12 cellular contexts compared by ENCODE assay signal in the genomic region with DNA sequence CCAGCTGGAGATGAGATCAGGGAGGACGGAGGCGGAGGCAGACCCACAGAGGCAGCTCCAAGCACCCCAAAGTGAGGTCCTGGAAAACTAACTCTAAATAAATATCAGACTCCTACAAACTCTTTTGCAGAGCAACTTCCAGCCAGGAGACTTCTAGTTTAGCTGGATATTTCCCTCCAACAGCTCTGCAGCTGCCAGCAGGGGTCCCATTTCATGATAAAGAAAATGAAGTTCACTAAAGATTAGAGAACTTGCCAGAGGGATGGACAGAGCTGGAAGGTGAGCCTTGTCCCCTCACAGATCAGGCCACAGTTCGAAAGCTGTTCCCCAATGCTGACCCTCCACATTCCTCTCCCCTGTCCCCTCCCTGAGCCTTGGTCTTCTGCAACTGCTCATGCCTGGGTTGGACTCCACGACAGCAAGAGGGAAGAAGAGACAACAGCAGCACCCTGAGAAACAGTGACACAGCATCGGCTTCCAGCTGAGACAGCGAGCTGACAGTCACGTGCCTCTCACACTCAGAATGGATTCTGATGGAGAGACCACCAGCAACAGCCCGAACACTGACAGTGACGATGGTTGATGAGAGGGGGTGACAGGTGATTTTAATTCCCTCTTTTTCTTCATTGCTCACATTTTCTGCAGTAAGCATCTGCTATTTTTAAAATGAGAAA. TPM values are rescaled to one million over a fixed set of nuclear protein-coding genes. Genes with fewer than 3 reads are reported as not detected.
DNase-seq lines count a peak whose midpoint lies in the region; ATAC-seq and TF ChIP-seq lines count a peak whose summit lies in the region.
"Had no signal": no experiment of that assay in that cellular context is flagged by ENCODE, and none has a peak within 500 bp of the region (broad histone marks: within the 10 kb centered on the region; RNA-seq: fewer than 3 reads in every experiment).

No MANE protein-coding gene starts in this region.

- intact Hi-C loops in gastrocnemius medialis (cut with DNase I; ENCODE audit: low total_unique reads): loop anchor here (2.0 to 5.0 kb wide), 2 partner anchors 39 to 111 kb away; no protein-coding TSS in a partner anchor

- TF ChIP-seq POLR2A in gastrocnemius medialis (IDR thresholded peaks at IDR 0.05): no peak

- H3K36me3 ChIP-seq in NT2/D1 (ENCODE audit: insufficient read depth, insufficient read length, low read length) (peaks cover 67% of the 10 kb centered on the region), gastrocnemius medialis (peaks cover 0 to 5% of the 10 kb centered on the region in 2 donors)
- H3K36me3 ChIP-seq: breast epithelium had no signal

- DNase-seq in T-helper 1 cell (no peak), NT2/D1 (ENCODE audit: low read depth, low spot score) (no peak), gastrocnemius medialis (peak in 1 of 2 donors; percentile 11), DMS114 treated with DMSO at 0.1 percent for 48 hours (lab: John Stamatoyannopoulos, UW; ENCODE audit: unreplicated experiment) (no peak), COLO668 (lab: John Stamatoyannopoulos, UW; ENCODE audit: unreplicated experiment) (no peak)
- no peak for DNase-seq in effector memory CD8-positive, alpha-beta T cell
- DNase-seq: activated CD8-positive, alpha-beta memory T cell treated with anti-CD3 and anti-CD28 coated beads for 24 hours; MG63; OCI-M1 had no signal

- no peak overlapping the region for H3K4me3 ChIP-seq in NT2/D1 (ENCODE audit: insufficient read length, low read depth)
- H3K4me3 ChIP-seq in gastrocnemius medialis: no peak overlapping the region
- H3K4me3 ChIP-seq: breast epithelium, MG63 had no signal

- no peak for TF ChIP-seq CTCF in gastrocnemius medialis (IDR thresholded peaks at IDR 0.05 in 4 of 5, conservative IDR thresholded peaks at IDR 0.05 in 1 of 5)

- no peaks in the 10 kb centered on the region for H3K9me3 Mint-ChIP-seq in T-helper 1 cell treated with Interleukin-12 subunit alpha and Interleukin-12 subunit beta and Interleukin-4 antibody, amounts not matched to agents 30 μg/mL and 1 μg/mL, for 36 hours
- H3K9me3 Mint-ChIP-seq in effector memory CD8-positive, alpha-beta T cell: no peaks in the 10 kb centered on the region

- no peak for ATAC-seq in effector memory CD8-positive, alpha-beta T cell (replicated peaks)
- no peak for ATAC-seq in gastrocnemius medialis
- ATAC-seq in GM18868 (IDR thresholded peaks at IDR 0.05; ENCODE audit: unreplicated experiment): no peak

- peaks cover 51% of the 10 kb centered on the region for H3K4me1 Mint-ChIP-seq in T-helper 1 cell treated with Interleukin-12 subunit alpha and Interleukin-12 subunit beta and Interleukin-4 antibody, amounts not matched to agents 30 μg/mL and 1 μg/mL, for 36 hours (ENCODE audit: low read depth)
- peaks cover 43 to 52% of the 10 kb centered on the region in 2 donors for H3K4me1 Mint-ChIP-seq in effector memory CD8-positive, alpha-beta T cell (ENCODE audit: low read depth in 2 of 2)

- H3K4me1 ChIP-seq in NT2/D1 (ENCODE audit: insufficient read depth, insufficient read length) (peaks cover 27% of the 10 kb centered on the region), gastrocnemius medialis (peaks cover 42 to 44% of the 10 kb centered on the region in 2 donors)

- peak overlapping the region; percentile 89 for H3K27ac Mint-ChIP-seq in T-helper 1 cell treated with Interleukin-12 subunit alpha and Interleukin-12 subunit beta and Interleukin-4 antibody, amounts not matched to agents 30 μg/mL and 1 μg/mL, for 36 hours
- peak overlapping the region; percentile 93 to 97 for H3K27ac Mint-ChIP-seq in effector memory CD8-positive, alpha-beta T cell

- no peak overlapping the region for H3K4me3 Mint-ChIP-seq in T-helper 1 cell treated with Interleukin-12 subunit alpha and Interleukin-12 subunit beta and Interleukin-4 antibody, amounts not matched to agents 30 μg/mL and 1 μg/mL, for 36 hours
- H3K4me3 Mint-ChIP-seq in effector memory CD8-positive, alpha-beta T cell: no peak overlapping the region

- peaks cover 9% of the 10 kb centered on the region for H3K36me3 Mint-ChIP-seq in T-helper 1 cell treated with Interleukin-12 subunit alpha and Interleukin-12 subunit beta and Interleukin-4 antibody, amounts not matched to agents 30 μg/mL and 1 μg/mL, for 36 hours (ENCODE audit: low read depth)
- H3K36me3 Mint-ChIP-seq in effector memory CD8-positive, alpha-beta T cell (ENCODE audit: insufficient read depth): peaks cover 14% of the 10 kb centered on the region

- in situ Hi-C loops in gastrocnemius medialis (cut with MboI; ENCODE audit: low sequenced_read_pairs in 4 of 4): no loop called here

- H3K9ac ChIP-seq in NT2/D1 (ENCODE audit: insufficient read length, low read depth): peak overlapping the region; percentile 1

- no peaks in the 10 kb centered on the region for H3K9me3 ChIP-seq in NT2/D1 (ENCODE audit: insufficient read depth, low read length)
- no peaks in the 10 kb centered on the region for H3K9me3 ChIP-seq in gastrocnemius medialis
- H3K9me3 ChIP-seq: breast epithelium, MG63 had no signal

- no peaks in the 10 kb centered on the region for H3K27me3 Mint-ChIP-seq in T-helper 1 cell treated with Interleukin-12 subunit alpha and Interleukin-12 subunit beta and Interleukin-4 antibody, amounts not matched to agents 30 μg/mL and 1 μg/mL, for 36 hours (ENCODE audit: low read depth)
- no peaks in the 10 kb centered on the region for H3K27me3 Mint-ChIP-seq in effector memory CD8-positive, alpha-beta T cell

- H3K27ac ChIP-seq in gastrocnemius medialis: peak overlapping the region in 3 of 4 donors; percentile 19 to 91 (median 25)

- H3K27me3 ChIP-seq in NT2/D1 (ENCODE audit: insufficient read depth, insufficient read length) (no peaks in the 10 kb centered on the region), gastrocnemius medialis (no peaks in the 10 kb centered on the region)
- H3K27me3 ChIP-seq: breast epithelium, MG63 had no signal

RNA-seq across cellular contexts. Expression of gene CARS1, which starts 5.7 kb away (rescaled TPM):
- 10 to 100 TPM; 31.5 to 46.5 (median 34.7) TPM for total RNA-seq in gastrocnemius medialis

RNA-seq across cellular contexts. Expression of gene NAP1L4, which starts 59.4 kb away (rescaled TPM):
- total RNA-seq in gastrocnemius medialis: 100 to 1,000 TPM in 3 of 4 donors, 10 to 100 TPM in 1; 86.4 to 123 (median 111) TPM
